Comparison of ENCODE assay signal across 1 cellular context in the genomic region with DNA sequence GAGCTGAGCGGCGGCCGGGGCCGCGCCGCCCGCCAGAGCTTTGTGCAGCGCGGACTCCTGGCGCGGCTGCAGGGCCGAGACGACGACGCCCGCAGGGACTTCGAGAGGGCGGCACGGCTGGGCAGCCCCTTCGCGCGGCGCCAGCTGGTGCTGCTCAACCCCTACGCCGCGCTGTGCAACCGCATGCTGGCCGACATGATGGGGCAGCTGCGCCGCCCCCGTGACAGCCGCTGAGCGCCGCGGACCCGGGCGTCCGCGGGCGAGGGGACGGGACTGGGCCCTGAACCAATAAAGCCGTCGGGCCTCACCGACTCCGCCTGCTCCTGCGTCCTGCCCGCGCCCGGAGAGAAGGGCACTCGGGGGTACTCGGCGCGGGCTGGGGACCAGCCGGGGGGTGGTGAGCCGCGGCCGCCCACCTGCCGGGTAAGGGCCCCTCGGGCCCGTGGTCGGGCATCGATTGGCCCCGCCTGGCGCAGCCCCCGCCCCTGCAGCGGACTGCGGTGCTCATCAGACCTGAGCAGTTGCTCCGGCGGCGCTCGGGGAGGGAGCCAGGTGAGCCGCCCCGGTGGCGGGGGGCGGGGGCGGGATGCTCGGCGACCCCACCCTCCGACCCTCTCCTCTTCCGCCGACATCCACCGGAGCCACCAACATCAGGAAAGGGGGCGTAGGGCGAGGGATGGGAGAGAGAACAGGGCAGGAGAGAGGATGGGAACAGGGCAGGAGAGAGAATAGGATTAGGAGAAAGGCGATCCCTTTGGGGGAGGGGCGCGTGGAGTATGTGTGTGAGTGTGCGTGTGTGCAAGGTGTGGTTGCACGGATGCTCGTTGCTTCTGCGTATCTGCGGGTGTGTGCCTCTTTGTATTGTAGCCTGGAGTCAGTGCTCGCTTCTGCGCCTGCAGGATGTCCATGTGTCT.
TF ChIP-seq lines count a peak whose summit lies in the region.

A gene (plus strand): TSS at position 510 of the 914 bp plus-strand sequence. CDS start 610 bp downstream, outside the sequence.

TF ChIP-seq in HepG2, 621 proteins besides CTCF, POLR2A, EP300 and RAD21 (continued from another document and continues in another):
- TF ChIP-seq, protein P1, sequence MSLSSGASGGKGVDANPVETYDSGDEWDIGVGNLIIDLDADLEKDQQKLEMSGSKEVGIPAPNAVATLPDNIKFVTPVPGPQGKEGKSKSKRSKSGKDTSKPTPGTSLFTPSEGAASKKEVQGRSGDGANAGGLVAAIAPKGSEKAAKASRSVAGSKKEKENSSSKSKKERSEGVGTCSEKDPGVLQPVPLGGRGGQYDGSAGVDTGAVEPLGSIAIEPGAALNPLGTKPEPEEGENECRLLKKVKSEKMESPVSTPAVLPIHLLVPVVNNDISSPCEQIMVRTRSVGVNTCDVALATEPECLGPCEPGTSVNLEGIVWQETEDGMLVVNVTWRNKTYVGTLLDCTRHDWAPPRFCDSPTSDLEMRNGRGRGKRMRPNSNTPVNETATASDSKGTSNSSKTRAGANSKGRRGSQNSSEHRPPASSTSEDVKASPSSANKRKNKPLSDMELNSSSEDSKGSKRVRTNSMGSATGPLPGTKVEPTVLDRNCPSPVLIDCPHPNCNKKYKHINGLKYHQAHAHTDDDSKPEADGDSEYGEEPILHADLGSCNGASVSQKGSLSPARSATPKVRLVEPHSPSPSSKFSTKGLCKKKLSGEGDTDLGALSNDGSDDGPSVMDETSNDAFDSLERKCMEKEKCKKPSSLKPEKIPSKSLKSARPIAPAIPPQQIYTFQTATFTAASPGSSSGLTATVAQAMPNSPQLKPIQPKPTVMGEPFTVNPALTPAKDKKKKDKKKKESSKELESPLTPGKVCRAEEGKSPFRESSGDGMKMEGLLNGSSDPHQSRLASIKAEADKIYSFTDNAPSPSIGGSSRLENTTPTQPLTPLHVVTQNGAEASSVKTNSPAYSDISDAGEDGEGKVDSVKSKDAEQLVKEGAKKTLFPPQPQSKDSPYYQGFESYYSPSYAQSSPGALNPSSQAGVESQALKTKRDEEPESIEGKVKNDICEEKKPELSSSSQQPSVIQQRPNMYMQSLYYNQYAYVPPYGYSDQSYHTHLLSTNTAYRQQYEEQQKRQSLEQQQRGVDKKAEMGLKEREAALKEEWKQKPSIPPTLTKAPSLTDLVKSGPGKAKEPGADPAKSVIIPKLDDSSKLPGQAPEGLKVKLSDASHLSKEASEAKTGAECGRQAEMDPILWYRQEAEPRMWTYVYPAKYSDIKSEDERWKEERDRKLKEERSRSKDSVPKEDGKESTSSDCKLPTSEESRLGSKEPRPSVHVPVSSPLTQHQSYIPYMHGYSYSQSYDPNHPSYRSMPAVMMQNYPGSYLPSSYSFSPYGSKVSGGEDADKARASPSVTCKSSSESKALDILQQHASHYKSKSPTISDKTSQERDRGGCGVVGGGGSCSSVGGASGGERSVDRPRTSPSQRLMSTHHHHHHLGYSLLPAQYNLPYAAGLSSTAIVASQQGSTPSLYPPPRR (CRISPR knock-in tag; IDR thresholded peaks at IDR 0.05; ENCODE audit: borderline replicate concordance), result no peak
- TF ChIP-seq, protein P2, sequence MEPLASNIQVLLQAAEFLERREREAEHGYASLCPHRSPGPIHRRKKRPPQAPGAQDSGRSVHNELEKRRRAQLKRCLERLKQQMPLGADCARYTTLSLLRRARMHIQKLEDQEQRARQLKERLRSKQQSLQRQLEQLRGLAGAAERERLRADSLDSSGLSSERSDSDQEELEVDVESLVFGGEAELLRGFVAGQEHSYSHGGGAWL (CRISPR knock-in tag; IDR thresholded peaks at IDR 0.05), result peak; percentile 68
- TF ChIP-seq XRCC5 (optimal IDR thresholded peaks at IDR 0.05; ENCODE audit: low read length) (peak; percentile 94), ZNF615 (CRISPR knock-in tag; IDR thresholded peaks at IDR 0.05; ENCODE audit: borderline replicate concordance) (0 out of 2 replicates have a peak, but pooled peaks have one; percentile 71), FOXM1 (CRISPR knock-in tag; IDR thresholded peaks at IDR 0.05) (no peak), AGO2 (optimal IDR thresholded peaks at IDR 0.05; ENCODE audit: low read depth, low read length) (peak; percentile 77), SMAD9 (CRISPR knock-in tag; IDR thresholded peaks at IDR 0.05) (no peak), ZNF274 (CRISPR knock-in tag; IDR thresholded peaks at IDR 0.05) (0 out of 2 replicates have a peak, but pooled peaks have one; percentile 22), ZNF614 (CRISPR knock-in tag; IDR thresholded peaks at IDR 0.05; ENCODE audit: borderline replicate concordance) (no peak), CBX5 (CRISPR knock-in tag; IDR thresholded peaks at IDR 0.05; ENCODE audit: borderline replicate concordance) (peak; percentile 21; the same call in 1 of the 2 replicates), U2AF2 (IDR thresholded peaks at IDR 0.05; ENCODE audit: low read depth, low read length) (no peak), MBD4 (IDR thresholded peaks at IDR 0.05; ENCODE audit: borderline replicate concordance, low read length) (no peak), ZFP1 (CRISPR knock-in tag; IDR thresholded peaks at IDR 0.05) (no peak), TOE1 (CRISPR knock-in tag; IDR thresholded peaks at IDR 0.05) (no peak), U2AF1 (optimal IDR thresholded peaks at IDR 0.05; ENCODE audit: low read depth, low read length) (no peak), ZNF432 (CRISPR knock-in tag; IDR thresholded peaks at IDR 0.05; ENCODE audit: borderline replicate concordance) (no peak), HHEX (CRISPR knock-in tag; IDR thresholded peaks at IDR 0.05) (no peak), ZFP37 (CRISPR knock-in tag; IDR thresholded peaks at IDR 0.05; ENCODE audit: borderline replicate concordance) (no peak), PLRG1 (conservative IDR thresholded peaks at IDR 0.05) (no peak), CHD4 (IDR thresholded peaks at IDR 0.05; ENCODE audit: borderline replicate concordance, low read length) (no peak), KLF15 (CRISPR knock-in tag; IDR thresholded peaks at IDR 0.05; ENCODE audit: borderline replicate concordance) (no peak), HOXA5 (CRISPR knock-in tag; IDR thresholded peaks at IDR 0.05) (no peak), RARG (CRISPR knock-in tag; IDR thresholded peaks at IDR 0.05; ENCODE audit: low read depth) (no peak), SAFB2 (CRISPR knock-in tag; IDR thresholded peaks at IDR 0.05; ENCODE audit: borderline replicate concordance, low read depth) (peak; percentile 41; the same call in 1 of the 2 replicates), PHB2 (IDR thresholded peaks at IDR 0.05; ENCODE audit: partially characterized antibody) (no peak), IRX3 (CRISPR knock-in tag; IDR thresholded peaks at IDR 0.05; ENCODE audit: borderline replicate concordance, low read depth) (peak; percentile 59; the same call in 1 of the 2 replicates), ARNT2 (CRISPR knock-in tag; IDR thresholded peaks at IDR 0.05; ENCODE audit: low read depth) (no peak), ZNF572 (CRISPR knock-in tag; IDR thresholded peaks at IDR 0.05) (no peak), SP140L (CRISPR knock-in tag; IDR thresholded peaks at IDR 0.05; ENCODE audit: borderline replicate concordance) (no peak), RARA (CRISPR knock-in tag; IDR thresholded peaks at IDR 0.05) (no peak), JUND (CRISPR knock-in tag; IDR thresholded peaks at IDR 0.05) (no peak), ZNF331 (CRISPR knock-in tag; IDR thresholded peaks at IDR 0.05) (peak; percentile 55; the same call in 1 of the 2 replicates), ARNT (IDR thresholded peaks at IDR 0.05) (no peak)
- TF ChIP-seq, protein P3, sequence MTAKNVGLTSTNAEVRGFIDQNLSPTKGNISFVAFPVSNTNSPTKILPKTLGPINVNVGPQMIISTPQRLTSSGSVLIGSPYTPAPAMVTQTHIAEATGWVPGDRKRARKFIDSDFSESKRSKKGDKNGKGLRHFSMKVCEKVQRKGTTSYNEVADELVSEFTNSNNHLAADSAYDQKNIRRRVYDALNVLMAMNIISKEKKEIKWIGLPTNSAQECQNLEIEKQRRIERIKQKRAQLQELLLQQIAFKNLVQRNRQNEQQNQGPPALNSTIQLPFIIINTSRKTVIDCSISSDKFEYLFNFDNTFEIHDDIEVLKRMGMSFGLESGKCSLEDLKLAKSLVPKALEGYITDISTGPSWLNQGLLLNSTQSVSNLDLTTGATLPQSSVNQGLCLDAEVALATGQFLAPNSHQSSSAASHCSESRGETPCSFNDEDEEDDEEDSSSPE (CRISPR knock-in tag; IDR thresholded peaks at IDR 0.05), result peak; percentile 8; the same call in 1 of the 2 replicates
- TF ChIP-seq, protein P4, sequence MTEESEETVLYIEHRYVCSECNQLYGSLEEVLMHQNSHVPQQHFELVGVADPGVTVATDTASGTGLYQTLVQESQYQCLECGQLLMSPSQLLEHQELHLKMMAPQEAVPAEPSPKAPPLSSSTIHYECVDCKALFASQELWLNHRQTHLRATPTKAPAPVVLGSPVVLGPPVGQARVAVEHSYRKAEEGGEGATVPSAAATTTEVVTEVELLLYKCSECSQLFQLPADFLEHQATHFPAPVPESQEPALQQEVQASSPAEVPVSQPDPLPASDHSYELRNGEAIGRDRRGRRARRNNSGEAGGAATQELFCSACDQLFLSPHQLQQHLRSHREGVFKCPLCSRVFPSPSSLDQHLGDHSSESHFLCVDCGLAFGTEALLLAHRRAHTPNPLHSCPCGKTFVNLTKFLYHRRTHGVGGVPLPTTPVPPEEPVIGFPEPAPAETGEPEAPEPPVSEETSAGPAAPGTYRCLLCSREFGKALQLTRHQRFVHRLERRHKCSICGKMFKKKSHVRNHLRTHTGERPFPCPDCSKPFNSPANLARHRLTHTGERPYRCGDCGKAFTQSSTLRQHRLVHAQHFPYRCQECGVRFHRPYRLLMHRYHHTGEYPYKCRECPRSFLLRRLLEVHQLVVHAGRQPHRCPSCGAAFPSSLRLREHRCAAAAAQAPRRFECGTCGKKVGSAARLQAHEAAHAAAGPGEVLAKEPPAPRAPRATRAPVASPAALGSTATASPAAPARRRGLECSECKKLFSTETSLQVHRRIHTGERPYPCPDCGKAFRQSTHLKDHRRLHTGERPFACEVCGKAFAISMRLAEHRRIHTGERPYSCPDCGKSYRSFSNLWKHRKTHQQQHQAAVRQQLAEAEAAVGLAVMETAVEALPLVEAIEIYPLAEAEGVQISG (CRISPR knock-in tag; IDR thresholded peaks at IDR 0.05), result peak; percentile 66
- TF ChIP-seq, protein P5, sequence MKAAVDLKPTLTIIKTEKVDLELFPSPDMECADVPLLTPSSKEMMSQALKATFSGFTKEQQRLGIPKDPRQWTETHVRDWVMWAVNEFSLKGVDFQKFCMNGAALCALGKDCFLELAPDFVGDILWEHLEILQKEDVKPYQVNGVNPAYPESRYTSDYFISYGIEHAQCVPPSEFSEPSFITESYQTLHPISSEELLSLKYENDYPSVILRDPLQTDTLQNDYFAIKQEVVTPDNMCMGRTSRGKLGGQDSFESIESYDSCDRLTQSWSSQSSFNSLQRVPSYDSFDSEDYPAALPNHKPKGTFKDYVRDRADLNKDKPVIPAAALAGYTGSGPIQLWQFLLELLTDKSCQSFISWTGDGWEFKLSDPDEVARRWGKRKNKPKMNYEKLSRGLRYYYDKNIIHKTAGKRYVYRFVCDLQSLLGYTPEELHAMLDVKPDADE (CRISPR knock-in tag; IDR thresholded peaks at IDR 0.05), result no peak
- TF ChIP-seq, protein P6, sequence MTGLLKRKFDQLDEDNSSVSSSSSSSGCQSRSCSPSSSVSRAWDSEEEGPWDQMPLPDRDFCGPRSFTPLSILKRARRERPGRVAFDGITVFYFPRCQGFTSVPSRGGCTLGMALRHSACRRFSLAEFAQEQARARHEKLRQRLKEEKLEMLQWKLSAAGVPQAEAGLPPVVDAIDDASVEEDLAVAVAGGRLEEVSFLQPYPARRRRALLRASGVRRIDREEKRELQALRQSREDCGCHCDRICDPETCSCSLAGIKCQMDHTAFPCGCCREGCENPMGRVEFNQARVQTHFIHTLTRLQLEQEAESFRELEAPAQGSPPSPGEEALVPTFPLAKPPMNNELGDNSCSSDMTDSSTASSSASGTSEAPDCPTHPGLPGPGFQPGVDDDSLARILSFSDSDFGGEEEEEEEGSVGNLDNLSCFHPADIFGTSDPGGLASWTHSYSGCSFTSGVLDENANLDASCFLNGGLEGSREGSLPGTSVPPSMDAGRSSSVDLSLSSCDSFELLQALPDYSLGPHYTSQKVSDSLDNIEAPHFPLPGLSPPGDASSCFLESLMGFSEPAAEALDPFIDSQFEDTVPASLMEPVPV (CRISPR knock-in tag; IDR thresholded peaks at IDR 0.05), result peak; percentile 76; the same call in 1 of the 2 replicates
- TF ChIP-seq, protein P7, sequence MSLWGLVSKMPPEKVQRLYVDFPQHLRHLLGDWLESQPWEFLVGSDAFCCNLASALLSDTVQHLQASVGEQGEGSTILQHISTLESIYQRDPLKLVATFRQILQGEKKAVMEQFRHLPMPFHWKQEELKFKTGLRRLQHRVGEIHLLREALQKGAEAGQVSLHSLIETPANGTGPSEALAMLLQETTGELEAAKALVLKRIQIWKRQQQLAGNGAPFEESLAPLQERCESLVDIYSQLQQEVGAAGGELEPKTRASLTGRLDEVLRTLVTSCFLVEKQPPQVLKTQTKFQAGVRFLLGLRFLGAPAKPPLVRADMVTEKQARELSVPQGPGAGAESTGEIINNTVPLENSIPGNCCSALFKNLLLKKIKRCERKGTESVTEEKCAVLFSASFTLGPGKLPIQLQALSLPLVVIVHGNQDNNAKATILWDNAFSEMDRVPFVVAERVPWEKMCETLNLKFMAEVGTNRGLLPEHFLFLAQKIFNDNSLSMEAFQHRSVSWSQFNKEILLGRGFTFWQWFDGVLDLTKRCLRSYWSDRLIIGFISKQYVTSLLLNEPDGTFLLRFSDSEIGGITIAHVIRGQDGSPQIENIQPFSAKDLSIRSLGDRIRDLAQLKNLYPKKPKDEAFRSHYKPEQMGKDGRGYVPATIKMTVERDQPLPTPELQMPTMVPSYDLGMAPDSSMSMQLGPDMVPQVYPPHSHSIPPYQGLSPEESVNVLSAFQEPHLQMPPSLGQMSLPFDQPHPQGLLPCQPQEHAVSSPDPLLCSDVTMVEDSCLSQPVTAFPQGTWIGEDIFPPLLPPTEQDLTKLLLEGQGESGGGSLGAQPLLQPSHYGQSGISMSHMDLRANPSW (CRISPR knock-in tag; IDR thresholded peaks at IDR 0.05; ENCODE audit: borderline replicate concordance), result no peak
- TF ChIP-seq, protein P8, sequence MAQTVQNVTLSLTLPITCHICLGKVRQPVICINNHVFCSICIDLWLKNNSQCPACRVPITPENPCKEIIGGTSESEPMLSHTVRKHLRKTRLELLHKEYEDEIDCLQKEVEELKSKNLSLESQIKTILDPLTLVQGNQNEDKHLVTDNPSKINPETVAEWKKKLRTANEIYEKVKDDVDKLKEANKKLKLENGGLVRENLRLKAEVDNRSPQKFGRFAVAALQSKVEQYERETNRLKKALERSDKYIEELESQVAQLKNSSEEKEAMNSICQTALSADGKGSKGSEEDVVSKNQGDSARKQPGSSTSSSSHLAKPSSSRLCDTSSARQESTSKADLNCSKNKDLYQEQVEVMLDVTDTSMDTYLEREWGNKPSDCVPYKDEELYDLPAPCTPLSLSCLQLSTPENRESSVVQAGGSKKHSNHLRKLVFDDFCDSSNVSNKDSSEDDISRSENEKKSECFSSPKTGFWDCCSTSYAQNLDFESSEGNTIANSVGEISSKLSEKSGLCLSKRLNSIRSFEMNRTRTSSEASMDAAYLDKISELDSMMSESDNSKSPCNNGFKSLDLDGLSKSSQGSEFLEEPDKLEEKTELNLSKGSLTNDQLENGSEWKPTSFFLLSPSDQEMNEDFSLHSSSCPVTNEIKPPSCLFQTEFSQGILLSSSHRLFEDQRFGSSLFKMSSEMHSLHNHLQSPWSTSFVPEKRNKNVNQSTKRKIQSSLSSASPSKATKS (CRISPR knock-in tag; IDR thresholded peaks at IDR 0.05), result no peak
- TF ChIP-seq, protein P9, sequence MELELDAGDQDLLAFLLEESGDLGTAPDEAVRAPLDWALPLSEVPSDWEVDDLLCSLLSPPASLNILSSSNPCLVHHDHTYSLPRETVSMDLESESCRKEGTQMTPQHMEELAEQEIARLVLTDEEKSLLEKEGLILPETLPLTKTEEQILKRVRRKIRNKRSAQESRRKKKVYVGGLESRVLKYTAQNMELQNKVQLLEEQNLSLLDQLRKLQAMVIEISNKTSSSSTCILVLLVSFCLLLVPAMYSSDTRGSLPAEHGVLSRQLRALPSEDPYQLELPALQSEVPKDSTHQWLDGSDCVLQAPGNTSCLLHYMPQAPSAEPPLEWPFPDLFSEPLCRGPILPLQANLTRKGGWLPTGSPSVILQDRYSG (CRISPR knock-in tag; IDR thresholded peaks at IDR 0.05), result 0 out of 2 replicates have a peak, but pooled peaks have one; percentile 56
